ENCODE assay signal across 1 cellular context in genomic region chr11:120392299-120392698, GRCh38.
TF ChIP-seq lines count a peak whose summit lies in the region.

No MANE protein-coding gene starts in this region.

TF ChIP-seq in IMR-90, 13 proteins besides CTCF, POLR2A, EP300 and RAD21:
- TF ChIP-seq RCOR1 (IDR thresholded peaks at IDR 0.05; ENCODE audit: insufficient replicate concordance, low read length): no peak
- TF ChIP-seq BHLHE40 (IDR thresholded peaks at IDR 0.05; ENCODE audit: low read depth, low read length): no peak
- TF ChIP-seq MAFK (IDR thresholded peaks at IDR 0.05; ENCODE audit: low read depth, low read length): no peak
- TF ChIP-seq CEBPB (IDR thresholded peaks at IDR 0.05; ENCODE audit: low read depth, low read length): no peak
